Comparison of ENCODE assay signal across 1 cellular context in the genomic region with DNA sequence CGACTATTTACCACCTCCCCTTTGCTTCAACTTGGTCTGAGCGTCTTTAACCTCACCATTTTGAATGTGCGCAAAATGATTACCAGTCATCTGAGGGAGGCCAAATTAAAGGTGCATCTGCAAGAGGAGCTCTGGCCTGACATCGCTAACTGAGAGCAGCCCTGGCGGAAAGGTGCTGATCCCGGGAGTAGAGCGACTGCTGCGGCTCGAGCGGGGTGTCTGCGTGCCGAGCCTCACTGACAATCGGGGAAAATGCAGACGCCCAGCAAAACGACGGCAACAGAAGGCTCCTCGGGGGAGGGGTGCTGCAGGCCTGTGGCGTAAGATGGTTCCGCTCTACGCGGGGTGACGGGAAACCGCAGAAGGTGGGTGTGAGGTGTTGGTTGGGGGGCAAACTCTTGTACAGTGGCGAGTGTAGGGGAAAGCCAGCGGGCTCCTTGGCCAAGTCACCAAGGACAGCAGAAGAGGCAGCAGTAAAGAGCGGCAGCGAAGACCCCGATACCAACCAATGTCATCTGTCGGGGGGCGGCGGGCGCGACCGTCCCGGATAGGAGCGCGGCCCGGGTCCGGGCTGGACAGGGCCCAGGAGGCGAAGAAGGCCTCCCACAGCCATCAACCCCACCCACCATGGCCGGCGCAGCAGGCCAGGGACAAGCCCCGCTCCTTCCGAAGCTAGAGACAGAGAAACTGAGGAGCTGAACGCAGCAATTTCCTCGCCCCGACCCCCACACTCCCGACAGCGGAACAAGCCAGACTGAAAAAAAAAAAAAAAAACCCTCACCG.
A peak's percentile ranks its signal among the peaks of the same experiment; 100 is the strongest.
TF ChIP-seq lines count a peak whose summit lies in the region.

No MANE protein-coding gene starts in this region.

TF ChIP-seq in HepG2, 621 proteins besides CTCF, POLR2A, EP300 and RAD21 (continued from another document and continues in another):
- TF ChIP-seq POLR2AphosphoS2 (IDR thresholded peaks at IDR 0.05; ENCODE audit: low read depth, low read length): no peak
- TF ChIP-seq, protein P1, sequence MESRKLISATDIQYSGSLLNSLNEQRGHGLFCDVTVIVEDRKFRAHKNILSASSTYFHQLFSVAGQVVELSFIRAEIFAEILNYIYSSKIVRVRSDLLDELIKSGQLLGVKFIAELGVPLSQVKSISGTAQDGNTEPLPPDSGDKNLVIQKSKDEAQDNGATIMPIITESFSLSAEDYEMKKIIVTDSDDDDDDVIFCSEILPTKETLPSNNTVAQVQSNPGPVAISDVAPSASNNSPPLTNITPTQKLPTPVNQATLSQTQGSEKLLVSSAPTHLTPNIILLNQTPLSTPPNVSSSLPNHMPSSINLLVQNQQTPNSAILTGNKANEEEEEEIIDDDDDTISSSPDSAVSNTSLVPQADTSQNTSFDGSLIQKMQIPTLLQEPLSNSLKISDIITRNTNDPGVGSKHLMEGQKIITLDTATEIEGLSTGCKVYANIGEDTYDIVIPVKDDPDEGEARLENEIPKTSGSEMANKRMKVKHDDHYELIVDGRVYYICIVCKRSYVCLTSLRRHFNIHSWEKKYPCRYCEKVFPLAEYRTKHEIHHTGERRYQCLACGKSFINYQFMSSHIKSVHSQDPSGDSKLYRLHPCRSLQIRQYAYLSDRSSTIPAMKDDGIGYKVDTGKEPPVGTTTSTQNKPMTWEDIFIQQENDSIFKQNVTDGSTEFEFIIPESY (CRISPR knock-in tag; IDR thresholded peaks at IDR 0.05): no peak
- TF ChIP-seq NCOA1 (CRISPR knock-in tag; IDR thresholded peaks at IDR 0.05): no peak
- TF ChIP-seq ZNF792 (CRISPR knock-in tag; IDR thresholded peaks at IDR 0.05): 0 out of 2 replicates have a peak, but pooled peaks have one; percentile 4
- TF ChIP-seq RARA (CRISPR knock-in tag; IDR thresholded peaks at IDR 0.05): no peak
- TF ChIP-seq ZNF33B (CRISPR knock-in tag; IDR thresholded peaks at IDR 0.05): peak; percentile 29; the same call in 1 of the 2 replicates
- no peak for TF ChIP-seq MYNN (CRISPR knock-in tag; IDR thresholded peaks at IDR 0.05; ENCODE audit: low read depth)
- TF ChIP-seq EHMT2 (IDR thresholded peaks at IDR 0.05; ENCODE audit: borderline replicate concordance, low read depth, low read length): no peak
- no peak; the same call in 1 of the 2 replicates for TF ChIP-seq ZBTB7B (CRISPR knock-in tag; IDR thresholded peaks at IDR 0.05)
- no peak for TF ChIP-seq SRSF1 (optimal IDR thresholded peaks at IDR 0.05; ENCODE audit: low read depth, low read length)
- TF ChIP-seq MAFG (CRISPR knock-in tag; IDR thresholded peaks at IDR 0.05): no peak
- no peak for TF ChIP-seq SMYD3 (CRISPR knock-in tag; IDR thresholded peaks at IDR 0.05)
- no peak for TF ChIP-seq ZFP82 (CRISPR knock-in tag; IDR thresholded peaks at IDR 0.05; ENCODE audit: borderline replicate concordance)
- TF ChIP-seq ZNF607 (CRISPR knock-in tag; IDR thresholded peaks at IDR 0.05; ENCODE audit: borderline replicate concordance): no peak
- TF ChIP-seq SPEN (CRISPR knock-in tag; IDR thresholded peaks at IDR 0.05; ENCODE audit: low read depth): no peak
- TF ChIP-seq SAFB2 (CRISPR knock-in tag; IDR thresholded peaks at IDR 0.05; ENCODE audit: borderline replicate concordance, low read depth): no peak
- no peak for TF ChIP-seq CREB1 (IDR thresholded peaks at IDR 0.05)
- no peak for TF ChIP-seq CREB1 (CRISPR knock-in tag; IDR thresholded peaks at IDR 0.05)
- no peak for TF ChIP-seq IKZF4 (CRISPR knock-in tag; IDR thresholded peaks at IDR 0.05; ENCODE audit: borderline replicate concordance, low read depth, not compliant biosample characterization)
- TF ChIP-seq FIP1L1 (IDR thresholded peaks at IDR 0.05; ENCODE audit: borderline replicate concordance, insufficient read depth, low read depth, low read length): no peak
- no peak for TF ChIP-seq ZNF737 (CRISPR knock-in tag; IDR thresholded peaks at IDR 0.05; ENCODE audit: borderline replicate concordance)
- TF ChIP-seq KLF6 (CRISPR knock-in tag; IDR thresholded peaks at IDR 0.05): no peak
- TF ChIP-seq RBFOX2 (IDR thresholded peaks at IDR 0.05; ENCODE audit: low read depth, low read length): no peak
- no peak for TF ChIP-seq PHF20 (CRISPR knock-in tag; IDR thresholded peaks at IDR 0.05)
- TF ChIP-seq, protein P2, sequence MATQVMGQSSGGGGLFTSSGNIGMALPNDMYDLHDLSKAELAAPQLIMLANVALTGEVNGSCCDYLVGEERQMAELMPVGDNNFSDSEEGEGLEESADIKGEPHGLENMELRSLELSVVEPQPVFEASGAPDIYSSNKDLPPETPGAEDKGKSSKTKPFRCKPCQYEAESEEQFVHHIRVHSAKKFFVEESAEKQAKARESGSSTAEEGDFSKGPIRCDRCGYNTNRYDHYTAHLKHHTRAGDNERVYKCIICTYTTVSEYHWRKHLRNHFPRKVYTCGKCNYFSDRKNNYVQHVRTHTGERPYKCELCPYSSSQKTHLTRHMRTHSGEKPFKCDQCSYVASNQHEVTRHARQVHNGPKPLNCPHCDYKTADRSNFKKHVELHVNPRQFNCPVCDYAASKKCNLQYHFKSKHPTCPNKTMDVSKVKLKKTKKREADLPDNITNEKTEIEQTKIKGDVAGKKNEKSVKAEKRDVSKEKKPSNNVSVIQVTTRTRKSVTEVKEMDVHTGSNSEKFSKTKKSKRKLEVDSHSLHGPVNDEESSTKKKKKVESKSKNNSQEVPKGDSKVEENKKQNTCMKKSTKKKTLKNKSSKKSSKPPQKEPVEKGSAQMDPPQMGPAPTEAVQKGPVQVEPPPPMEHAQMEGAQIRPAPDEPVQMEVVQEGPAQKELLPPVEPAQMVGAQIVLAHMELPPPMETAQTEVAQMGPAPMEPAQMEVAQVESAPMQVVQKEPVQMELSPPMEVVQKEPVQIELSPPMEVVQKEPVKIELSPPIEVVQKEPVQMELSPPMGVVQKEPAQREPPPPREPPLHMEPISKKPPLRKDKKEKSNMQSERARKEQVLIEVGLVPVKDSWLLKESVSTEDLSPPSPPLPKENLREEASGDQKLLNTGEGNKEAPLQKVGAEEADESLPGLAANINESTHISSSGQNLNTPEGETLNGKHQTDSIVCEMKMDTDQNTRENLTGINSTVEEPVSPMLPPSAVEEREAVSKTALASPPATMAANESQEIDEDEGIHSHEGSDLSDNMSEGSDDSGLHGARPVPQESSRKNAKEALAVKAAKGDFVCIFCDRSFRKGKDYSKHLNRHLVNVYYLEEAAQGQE (IDR thresholded peaks at IDR 0.05; ENCODE audit: borderline replicate concordance in 1 of 2, low read depth in 1 of 2, low read length in 2 of 2): peak in 1 of 2 experiments; percentile 41; a peak in 3 of 4 replicates
- no peak for TF ChIP-seq EEA1 (CRISPR knock-in tag; IDR thresholded peaks at IDR 0.05; ENCODE audit: borderline replicate concordance)
- 0 out of 2 replicates have a peak, but pooled peaks have one; percentile 36 for TF ChIP-seq KAT7 (CRISPR knock-in tag; IDR thresholded peaks at IDR 0.05; ENCODE audit: borderline replicate concordance)
- no peak for TF ChIP-seq RELA (CRISPR knock-in tag; IDR thresholded peaks at IDR 0.05)
- TF ChIP-seq ELF1 (CRISPR knock-in tag; IDR thresholded peaks at IDR 0.05): 0 out of 2 replicates have a peak, but pooled peaks have one; percentile 13
- no peak for TF ChIP-seq MIER2 (CRISPR knock-in tag; IDR thresholded peaks at IDR 0.05)
- peak; percentile 51 for TF ChIP-seq AGO1 (IDR thresholded peaks at IDR 0.05; ENCODE audit: low read depth, low read length, poor library complexity, severe bottlenecking)
- no peak for TF ChIP-seq MIER3 (CRISPR knock-in tag; IDR thresholded peaks at IDR 0.05; ENCODE audit: borderline replicate concordance)
- TF ChIP-seq GABPA (IDR thresholded peaks at IDR 0.05; ENCODE audit: low read depth, low read length): no peak
- TF ChIP-seq GABPA (CRISPR knock-in tag; IDR thresholded peaks at IDR 0.05; ENCODE audit: low read depth): no peak
- TF ChIP-seq ZFP90 (CRISPR knock-in tag; IDR thresholded peaks at IDR 0.05; ENCODE audit: borderline replicate concordance): 0 out of 2 replicates have a peak, but pooled peaks have one; percentile 18
- no peak for TF ChIP-seq RFXANK (CRISPR knock-in tag; IDR thresholded peaks at IDR 0.05)
- TF ChIP-seq, protein P3, sequence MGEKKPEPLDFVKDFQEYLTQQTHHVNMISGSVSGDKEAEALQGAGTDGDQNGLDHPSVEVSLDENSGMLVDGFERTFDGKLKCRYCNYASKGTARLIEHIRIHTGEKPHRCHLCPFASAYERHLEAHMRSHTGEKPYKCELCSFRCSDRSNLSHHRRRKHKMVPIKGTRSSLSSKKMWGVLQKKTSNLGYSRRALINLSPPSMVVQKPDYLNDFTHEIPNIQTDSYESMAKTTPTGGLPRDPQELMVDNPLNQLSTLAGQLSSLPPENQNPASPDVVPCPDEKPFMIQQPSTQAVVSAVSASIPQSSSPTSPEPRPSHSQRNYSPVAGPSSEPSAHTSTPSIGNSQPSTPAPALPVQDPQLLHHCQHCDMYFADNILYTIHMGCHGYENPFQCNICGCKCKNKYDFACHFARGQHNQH (CRISPR knock-in tag; IDR thresholded peaks at IDR 0.05): no peak; the same call in 1 of the 2 replicates
- TF ChIP-seq FOXC1 (CRISPR knock-in tag; IDR thresholded peaks at IDR 0.05; ENCODE audit: borderline replicate concordance): no peak
- TF ChIP-seq, protein P4, sequence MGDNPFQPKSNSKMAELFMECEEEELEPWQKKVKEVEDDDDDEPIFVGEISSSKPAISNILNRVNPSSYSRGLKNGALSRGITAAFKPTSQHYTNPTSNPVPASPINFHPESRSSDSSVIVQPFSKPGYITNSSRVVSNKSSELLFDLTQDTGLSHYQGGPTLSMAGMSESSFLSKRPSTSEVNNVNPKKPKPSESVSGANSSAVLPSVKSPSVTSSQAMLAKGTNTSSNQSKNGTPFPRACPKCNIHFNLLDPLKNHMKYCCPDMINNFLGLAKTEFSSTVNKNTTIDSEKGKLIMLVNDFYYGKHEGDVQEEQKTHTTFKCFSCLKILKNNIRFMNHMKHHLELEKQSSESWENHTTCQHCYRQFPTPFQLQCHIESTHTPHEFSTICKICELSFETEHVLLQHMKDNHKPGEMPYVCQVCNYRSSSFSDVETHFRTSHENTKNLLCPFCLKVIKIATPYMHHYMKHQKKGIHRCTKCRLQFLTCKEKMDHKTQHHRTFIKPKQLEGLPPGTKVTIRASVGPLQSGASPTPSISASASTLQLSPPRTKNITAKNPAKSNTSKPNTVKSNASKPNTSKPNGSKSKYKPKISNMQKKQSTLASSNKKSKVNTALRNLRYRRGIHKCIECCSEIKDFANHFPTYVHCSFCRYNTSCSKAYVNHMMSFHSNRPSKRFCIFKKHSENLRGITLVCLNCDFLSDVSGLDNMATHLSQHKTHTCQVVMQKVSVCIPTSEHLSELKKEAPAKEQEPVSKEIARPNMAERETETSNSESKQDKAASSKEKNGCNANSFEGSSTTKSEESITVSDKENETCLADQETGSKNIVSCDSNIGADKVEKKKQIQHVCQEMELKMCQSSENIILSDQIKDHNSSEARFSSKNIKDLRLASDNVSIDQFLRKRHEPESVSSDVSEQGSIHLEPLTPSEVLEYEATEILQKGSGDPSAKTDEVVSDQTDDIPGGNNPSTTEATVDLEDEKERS (CRISPR knock-in tag; IDR thresholded peaks at IDR 0.05): peak; percentile 73; the same call in 1 of the 2 replicates
- no peak; the same call in 1 of the 2 replicates for TF ChIP-seq ZNF891 (CRISPR knock-in tag; IDR thresholded peaks at IDR 0.05)
- TF ChIP-seq YY1 (IDR thresholded peaks at IDR 0.05; ENCODE audit: insufficient read depth, insufficient replicate concordance, low read depth, low read length): peak; percentile 66
- TF ChIP-seq SNRNP70 (IDR thresholded peaks at IDR 0.05; ENCODE audit: low read depth, low read length): no peak
- no peak for TF ChIP-seq ZNF552 (CRISPR knock-in tag; IDR thresholded peaks at IDR 0.05; ENCODE audit: borderline replicate concordance)
- TF ChIP-seq SETDB1 (CRISPR knock-in tag; IDR thresholded peaks at IDR 0.05; ENCODE audit: borderline replicate concordance): no peak
- TF ChIP-seq ZNF333 (CRISPR knock-in tag; IDR thresholded peaks at IDR 0.05; ENCODE audit: borderline replicate concordance): no peak
- TF ChIP-seq ZFY (CRISPR knock-in tag; IDR thresholded peaks at IDR 0.05): peak; percentile 84
- TF ChIP-seq SP4 (CRISPR knock-in tag; IDR thresholded peaks at IDR 0.05): no peak
- TF ChIP-seq, protein P5, sequence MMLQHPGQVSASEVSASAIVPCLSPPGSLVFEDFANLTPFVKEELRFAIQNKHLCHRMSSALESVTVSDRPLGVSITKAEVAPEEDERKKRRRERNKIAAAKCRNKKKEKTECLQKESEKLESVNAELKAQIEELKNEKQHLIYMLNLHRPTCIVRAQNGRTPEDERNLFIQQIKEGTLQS (CRISPR knock-in tag; IDR thresholded peaks at IDR 0.05): no peak
- no peak; the same call in 1 of the 2 replicates for TF ChIP-seq TGIF2 (CRISPR knock-in tag; IDR thresholded peaks at IDR 0.05)
- TF ChIP-seq ARID2 (CRISPR knock-in tag; IDR thresholded peaks at IDR 0.05; ENCODE audit: borderline replicate concordance): no peak
- no peak for TF ChIP-seq NR2C2 (CRISPR knock-in tag; IDR thresholded peaks at IDR 0.05; ENCODE audit: borderline replicate concordance)
- no peak for TF ChIP-seq ZNF766 (CRISPR knock-in tag; IDR thresholded peaks at IDR 0.05; ENCODE audit: borderline replicate concordance)
- TF ChIP-seq, protein P6, sequence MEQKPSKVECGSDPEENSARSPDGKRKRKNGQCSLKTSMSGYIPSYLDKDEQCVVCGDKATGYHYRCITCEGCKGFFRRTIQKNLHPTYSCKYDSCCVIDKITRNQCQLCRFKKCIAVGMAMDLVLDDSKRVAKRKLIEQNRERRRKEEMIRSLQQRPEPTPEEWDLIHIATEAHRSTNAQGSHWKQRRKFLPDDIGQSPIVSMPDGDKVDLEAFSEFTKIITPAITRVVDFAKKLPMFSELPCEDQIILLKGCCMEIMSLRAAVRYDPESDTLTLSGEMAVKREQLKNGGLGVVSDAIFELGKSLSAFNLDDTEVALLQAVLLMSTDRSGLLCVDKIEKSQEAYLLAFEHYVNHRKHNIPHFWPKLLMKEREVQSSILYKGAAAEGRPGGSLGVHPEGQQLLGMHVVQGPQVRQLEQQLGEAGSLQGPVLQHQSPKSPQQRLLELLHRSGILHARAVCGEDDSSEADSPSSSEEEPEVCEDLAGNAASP (CRISPR knock-in tag; IDR thresholded peaks at IDR 0.05; ENCODE audit: borderline replicate concordance): no peak
- no peak for TF ChIP-seq REPIN1 (CRISPR knock-in tag; IDR thresholded peaks at IDR 0.05; ENCODE audit: borderline replicate concordance, low read depth)
- no peak for TF ChIP-seq ZSCAN9 (CRISPR knock-in tag; IDR thresholded peaks at IDR 0.05; ENCODE audit: borderline replicate concordance)
- TF ChIP-seq, protein P7, sequence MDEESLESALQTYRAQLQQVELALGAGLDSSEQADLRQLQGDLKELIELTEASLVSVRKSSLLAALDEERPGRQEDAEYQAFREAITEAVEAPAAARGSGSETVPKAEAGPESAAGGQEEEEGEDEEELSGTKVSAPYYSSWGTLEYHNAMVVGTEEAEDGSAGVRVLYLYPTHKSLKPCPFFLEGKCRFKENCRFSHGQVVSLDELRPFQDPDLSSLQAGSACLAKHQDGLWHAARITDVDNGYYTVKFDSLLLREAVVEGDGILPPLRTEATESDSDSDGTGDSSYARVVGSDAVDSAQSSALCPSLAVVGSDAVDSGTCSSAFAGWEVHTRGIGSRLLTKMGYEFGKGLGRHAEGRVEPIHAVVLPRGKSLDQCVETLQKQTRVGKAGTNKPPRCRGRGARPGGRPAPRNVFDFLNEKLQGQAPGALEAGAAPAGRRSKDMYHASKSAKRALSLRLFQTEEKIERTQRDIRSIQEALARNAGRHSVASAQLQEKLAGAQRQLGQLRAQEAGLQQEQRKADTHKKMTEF (CRISPR knock-in tag; IDR thresholded peaks at IDR 0.05): no peak
- no peak for TF ChIP-seq PCBP1 (IDR thresholded peaks at IDR 0.05; ENCODE audit: borderline replicate concordance, low read depth, low read length)
- TF ChIP-seq KDM5A (IDR thresholded peaks at IDR 0.05; ENCODE audit: borderline replicate concordance, low read length): 0 out of 2 replicates have a peak, but pooled peaks have one; percentile 44
- TF ChIP-seq ZNF20 (CRISPR knock-in tag; IDR thresholded peaks at IDR 0.05): no peak
- TF ChIP-seq SIX4 (CRISPR knock-in tag; IDR thresholded peaks at IDR 0.05): no peak
